ENCODE assay signal across 30 cellular contexts in the genomic region with DNA sequence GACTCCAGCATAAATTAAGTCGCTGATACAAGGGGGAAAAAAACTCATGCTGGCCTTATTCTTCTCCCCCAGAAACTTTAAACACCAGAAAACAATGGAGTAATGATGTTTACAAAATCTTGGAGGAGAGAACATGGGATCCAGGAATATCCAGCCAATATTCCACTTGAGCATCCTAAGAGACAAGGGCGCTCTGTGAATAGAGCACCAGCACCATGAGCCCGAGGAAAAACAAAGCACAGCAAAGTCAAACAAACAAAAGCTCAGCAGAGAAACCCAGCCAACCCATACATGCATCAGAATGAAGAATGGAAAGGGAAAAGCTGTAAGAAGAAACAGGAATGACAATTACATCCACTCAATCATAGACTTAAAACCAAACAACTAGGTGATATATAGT. TPM values are rescaled to one million over a fixed set of nuclear protein-coding genes. Genes with fewer than 3 reads are reported as not detected.
DNase-seq lines count a peak whose midpoint lies in the region; ATAC-seq, FAIRE-seq and TF ChIP-seq lines count a peak whose summit lies in the region.
"Had no signal": no experiment of that assay in that cellular context is flagged by ENCODE, and none has a peak within 500 bp of the region (broad histone marks: within the 10 kb centered on the region; RNA-seq: fewer than 3 reads in every experiment).

No MANE protein-coding gene starts in this region.

- intact Hi-C loops in dorsolateral prefrontal cortex (cut with DNase I): loop anchor here in 1 of 2 donors (10.0 kb wide), 1 partner anchor 62 kb away; no protein-coding TSS in a partner anchor
- intact Hi-C loops in OCI-LY7 (cut with micrococcal nuclease; ENCODE audit: unreplicated experiment): no loop called here

- no peak overlapping the region for H3K9ac ChIP-seq in parathyroid adenoma
- H3K9ac ChIP-seq: BLaER1 had no signal

- H3K4me1 ChIP-seq in GM23338 (ENCODE audit: insufficient read depth) (peaks cover 13% of the 10 kb centered on the region), parathyroid adenoma (peaks cover 9% of the 10 kb centered on the region), small intestine (ENCODE audit: control insufficient read depth in 2 of 2, insufficient read depth in 1 of 2, low read depth in 1 of 2, low read length in 1 of 2) (peaks cover 0 to 3% of the 10 kb centered on the region in 2 donors), OCI-LY7 (ENCODE audit: insufficient read depth, low read length, poor library complexity, severe bottlenecking) (peaks cover 8% of the 10 kb centered on the region)

- no peaks in the 10 kb centered on the region for H3K9me3 Mint-ChIP-seq in GM23338
- H3K9me3 Mint-ChIP-seq: activated CD4-positive, alpha-beta memory T cell treated with anti-CD3 and anti-CD28 coated beads, Interleukin-2, amount 10 ng/mL, durations not matched to agents 7 days and 5 days; activated naive CD4-positive, alpha-beta T cell treated with anti-CD3 and anti-CD28 coated beads, Interleukin-2, amount 50 U/mL, for 24 hours; activated T-helper 17 cell treated with anti-CD3 and anti-CD28 coated beads, Interleukin-2, amount 50 U/mL, for 72 hours; immature natural killer cell; naive thymus-derived CD8-positive, alpha-beta T cell; T-cell had no signal

- TF ChIP-seq CTCF in GM23338 (conservative IDR thresholded peaks at IDR 0.05; ENCODE audit: low read depth in 2 of 2) (no peak), dorsolateral prefrontal cortex (IDR thresholded peaks at IDR 0.05 in 54 of 56, conservative IDR thresholded peaks at IDR 0.05 in 2 of 56; ENCODE audit: low read depth in 1 of 56, partially characterized antibody in 56 of 56) (peak in 2 of 56 donors; percentile 8 to 22), parathyroid adenoma (IDR thresholded peaks at IDR 0.05) (no peak), OCI-LY7 (conservative IDR thresholded peaks at IDR 0.05; ENCODE audit: low read length) (no peak)

- H3K9me2 ChIP-seq in GM23338 (ENCODE audit: insufficient read depth) (no peaks in the 10 kb centered on the region), OCI-LY7 (ENCODE audit: insufficient read depth, low read length) (no peaks in the 10 kb centered on the region)

- no peak overlapping the region for H3K27ac Mint-ChIP-seq in GM23338
- H3K27ac Mint-ChIP-seq: activated CD4-positive, alpha-beta memory T cell treated with anti-CD3 and anti-CD28 coated beads, Interleukin-2, amount 10 ng/mL, durations not matched to agents 7 days and 5 days; activated naive CD4-positive, alpha-beta T cell treated with anti-CD3 and anti-CD28 coated beads, Interleukin-2, amount 50 U/mL, for 24 hours; activated T-helper 17 cell treated with anti-CD3 and anti-CD28 coated beads, Interleukin-2, amount 50 U/mL, for 72 hours; immature natural killer cell; T-cell had no signal

- peak overlapping the region; percentile 91 for H2AFZ ChIP-seq in GM23338
- H2AFZ ChIP-seq in parathyroid adenoma: peak overlapping the region; percentile 10
- no peak overlapping the region for H2AFZ ChIP-seq in OCI-LY7 (ENCODE audit: low read length)

- no peak for FAIRE-seq in small intestine (lab: Jason Lieb, UNC)
- FAIRE-seq: GM18507 had no signal

- H3K9me3 ChIP-seq in parathyroid adenoma (ENCODE audit: control insufficient read depth, low read length) (no peaks in the 10 kb centered on the region), MG63 (no peaks in the 10 kb centered on the region), small intestine (ENCODE audit: control insufficient read depth, low read depth) (no peaks in the 10 kb centered on the region), OCI-LY7 (ENCODE audit: low read length) (no peaks in the 10 kb centered on the region)
- H3K9me3 ChIP-seq: BLaER1, esophagus squamous epithelium, left ventricle myocardium inferior, SJSA1, upper lobe of left lung had no signal

- H3K4me1 Mint-ChIP-seq in GM23338: peaks cover 15% of the 10 kb centered on the region
- H3K4me1 Mint-ChIP-seq: activated T-helper 17 cell treated with anti-CD3 and anti-CD28 coated beads, Interleukin-2, amount 50 U/mL, for 72 hours had no signal

- POLR2A ChIA-PET in OCI-LY7 (lab: Charles Lee): interaction anchor here (0.7 kb wide), 1 partner anchor 19 kb away, joined by 3 read pairs; no protein-coding TSS in a partner anchor

- no peaks in the 10 kb centered on the region for H3K36me3 Mint-ChIP-seq in GM23338 (ENCODE audit: low read depth)
- H3K36me3 Mint-ChIP-seq: activated naive CD4-positive, alpha-beta T cell treated with anti-CD3 and anti-CD28 coated beads, Interleukin-2, amount 50 U/mL, for 24 hours; immature natural killer cell; naive thymus-derived CD8-positive, alpha-beta T cell; T-cell had no signal

- 66 to 83% (median 78%) methylated on average over 3 of the region's 3 CpGs for WGBS in small intestine, 3 donors

- ATAC-seq in GM23338 (peak; percentile 12; the same call in 2 of the 3 replicates), HG03521 (IDR thresholded peaks at IDR 0.05; ENCODE audit: unreplicated experiment) (no peak)
- ATAC-seq: activated T-helper 17 cell treated with anti-CD3 and anti-CD28 coated beads, Interleukin-2, amount 50 U/mL, for 72 hours; HCT116; naive thymus-derived CD8-positive, alpha-beta T cell; T-cell had no signal

- CTCF ChIA-PET in OCI-LY7 (lab: Charles Lee; ENCODE audit: unreplicated experiment): no interaction called here

- no TSS peak for BruUV-seq in OCI-LY7 (replicated peaks; lab: Mats Ljungman, UMichigan)

- H3K36me3 ChIP-seq in GM23338 (ENCODE audit: insufficient read depth): no peaks in the 10 kb centered on the region
- no peaks in the 10 kb centered on the region for H3K36me3 ChIP-seq in parathyroid adenoma (ENCODE audit: control insufficient read depth, insufficient read depth, low read length)
- H3K36me3 ChIP-seq in MG63: no peaks in the 10 kb centered on the region
- H3K36me3 ChIP-seq in small intestine (ENCODE audit: control insufficient read depth in 2 of 2, insufficient read depth in 2 of 2, low read length in 2 of 2): no peaks in the 10 kb centered on the region
- H3K36me3 ChIP-seq in OCI-LY7 (ENCODE audit: insufficient read depth, low read length): no peaks in the 10 kb centered on the region
- H3K36me3 ChIP-seq: BLaER1, esophagus squamous epithelium, left ventricle myocardium inferior, SJSA1, upper lobe of left lung had no signal

- DNase-seq in GM23338 (ENCODE audit: low spot score): no peak
- DNase-seq in NCI-H345 treated with DMSO at 0.1 percent for 48 hours (lab: John Stamatoyannopoulos, UW; ENCODE audit: unreplicated experiment): peak; percentile 11
- peak in 1 of 10 donors; percentile 56 for DNase-seq in dorsolateral prefrontal cortex
- DNase-seq in MG63: no peak
- DNase-seq in small intestine: no peak
- DNase-seq in OCI-LY7 (ENCODE audit: low spot score): no peak
- DNase-seq: activated CD4-positive, alpha-beta memory T cell treated with anti-CD3 and anti-CD28 coated beads, Interleukin-2, amount 10 ng/mL, durations not matched to agents 7 days and 5 days; activated CD4-positive, CD25-positive, alpha-beta regulatory T cell treated with anti-CD3 and anti-CD28 coated beads, Interleukin-2, amount 50 U/mL, for 72 hours; activated CD8-positive, alpha-beta memory T cell treated with anti-CD3 and anti-CD28 coated beads, Interleukin-2, amount 50 U/mL, for 48 hours; DMS79; esophagus squamous epithelium; foreskin melanocyte; immature natural killer cell; left ventricle myocardium inferior; naive thymus-derived CD8-positive, alpha-beta T cell; NCI-H146; NCI-H2171 treated with DMSO at 0.1 percent for 48 hours; NCI-H524 treated with DMSO at 0.1 percent for 48 hours; stimulated activated CD4-positive, alpha-beta T cell treated with anti-CD3 and anti-CD28 coated beads, Interleukin-2, amount 100 ng/mL, for 48 hours; T-cell; upper lobe of left lung had no signal

- H4K20me1 ChIP-seq in GM23338 (replicated peaks; ENCODE audit: insufficient read depth) (no peaks in the 10 kb centered on the region), OCI-LY7 (ENCODE audit: insufficient read depth, low read length) (no peaks in the 10 kb centered on the region)

- no peak overlapping the region for H3K4me3 ChIP-seq in GM23338
- H3K4me3 ChIP-seq in dorsolateral prefrontal cortex: peak overlapping the region in 13 of 59 donors; percentile 5 to 40 (median 20)
- H3K4me3 ChIP-seq in parathyroid adenoma (ENCODE audit: low read depth, low read length): no peak overlapping the region
- H3K4me3 ChIP-seq in MG63: no peak overlapping the region
- H3K4me3 ChIP-seq in small intestine (ENCODE audit: low read depth in 1 of 2, low read length in 2 of 2): no peak overlapping the region
- no peak overlapping the region for H3K4me3 ChIP-seq in OCI-LY7 (ENCODE audit: low read depth, low read length, poor library complexity, severe bottlenecking)
- H3K4me3 ChIP-seq: BLaER1, esophagus squamous epithelium, left ventricle myocardium inferior, SJSA1, upper lobe of left lung had no signal

- no peaks in the 10 kb centered on the region for H3F3A ChIP-seq in GM23338 (replicated peaks; ENCODE audit: low read depth)

- H3K27ac ChIP-seq in GM23338 (ENCODE audit: low read depth): no peak overlapping the region
- peak overlapping the region; percentile 58 to 97 (median 91) for H3K27ac ChIP-seq in dorsolateral prefrontal cortex
- H3K27ac ChIP-seq in parathyroid adenoma: no peak overlapping the region
- H3K27ac ChIP-seq in small intestine (ENCODE audit: low read depth in 1 of 2, low read length in 1 of 2): no peak overlapping the region
- H3K27ac ChIP-seq in OCI-LY7 (ENCODE audit: low read depth, low read length, poor library complexity, severe bottlenecking): no peak overlapping the region
- H3K27ac ChIP-seq: BLaER1, esophagus squamous epithelium, left ventricle myocardium inferior, SJSA1, upper lobe of left lung had no signal

- no peak overlapping the region for H3K4me2 ChIP-seq in GM23338
- H3K4me2 ChIP-seq in parathyroid adenoma (ENCODE audit: low read length): no peak overlapping the region
- no peak overlapping the region for H3K4me2 ChIP-seq in OCI-LY7 (ENCODE audit: low read length)
- H3K4me2 ChIP-seq: BLaER1 had no signal

- H3K27me3 ChIP-seq in GM23338 (ENCODE audit: insufficient read depth) (no peaks in the 10 kb centered on the region), dorsolateral prefrontal cortex (no peaks in the 10 kb centered on the region), parathyroid adenoma (ENCODE audit: control insufficient read depth, insufficient read depth, low read length) (no peaks in the 10 kb centered on the region), MG63 (no peaks in the 10 kb centered on the region), small intestine (ENCODE audit: control insufficient read depth in 2 of 2, insufficient read depth in 2 of 2, low read length in 2 of 2) (no peaks in the 10 kb centered on the region)
- H3K27me3 ChIP-seq: BLaER1, esophagus squamous epithelium, SJSA1, upper lobe of left lung had no signal

- H3K79me2 ChIP-seq in GM23338 (replicated peaks; ENCODE audit: insufficient read depth): no peaks in the 10 kb centered on the region
- peaks cover 7% of the 10 kb centered on the region for H3K79me2 ChIP-seq in parathyroid adenoma
- H3K79me2 ChIP-seq in OCI-LY7 (ENCODE audit: insufficient read depth, low read depth, low read length): peaks cover 2% of the 10 kb centered on the region; the same call in 1 of the 2 replicates

- H3K27me3 Mint-ChIP-seq in GM23338 (ENCODE audit: insufficient read depth, low read depth, poor library complexity): peaks cover 8% of the 10 kb centered on the region

- H3K4me3 Mint-ChIP-seq in GM23338: no peak overlapping the region
- H3K4me3 Mint-ChIP-seq: activated CD4-positive, alpha-beta memory T cell treated with anti-CD3 and anti-CD28 coated beads, Interleukin-2, amount 10 ng/mL, durations not matched to agents 7 days and 5 days; activated naive CD4-positive, alpha-beta T cell treated with anti-CD3 and anti-CD28 coated beads, Interleukin-2, amount 50 U/mL, for 24 hours; activated T-helper 17 cell treated with anti-CD3 and anti-CD28 coated beads, Interleukin-2, amount 50 U/mL, for 72 hours; immature natural killer cell; naive thymus-derived CD8-positive, alpha-beta T cell; T-cell had no signal

RNA-seq across cellular contexts. Expression of a gene that starts 4.6 kb away (rescaled TPM):
- total RNA-seq in GM23338 (2014; rRNA removed; shearing (Covaris generic)): 28.7 and 29.4 TPM in 2 replicates
- polyA plus RNA-seq in GM23338 (2016; fragmentation: Nextera tagmentation; extraction: Ambion mirVana) (117 and 127 TPM in 2 replicates), small intestine (10 to 100 TPM; 46.3 to 63.6 (median 55.4) TPM)
- total RNA-seq in dorsolateral prefrontal cortex (10 to 100 TPM; 28.1 to 68.2 (median 47.8) TPM), OCI-LY7 (2022) (59.9 and 62.4 TPM in 2 replicates)
- 86.6 and 105 TPM in 2 replicates for total RNA-seq in MG63 (2014; rRNA removed; shearing (Covaris generic); ENCODE audit: low replicate concordance)
- 37.5 and 44.6 TPM in 2 replicates for total RNA-seq in OCI-LY7 (2014; rRNA removed; shearing (Covaris generic))

RNA-seq across cellular contexts. Expression of a gene that starts 39.7 kb away (rescaled TPM):
- total RNA-seq in GM23338 (2014; rRNA removed; shearing (Covaris generic)): 24.2 and 25.9 TPM in 2 replicates
- 20.7 and 27.2 TPM in 2 replicates for polyA plus RNA-seq in GM23338 (2016; fragmentation: Nextera tagmentation; extraction: Ambion mirVana)
- 10 to 100 TPM; 15.3 to 37.8 (median 23.5) TPM for total RNA-seq in dorsolateral prefrontal cortex
- total RNA-seq in MG63 (2014; rRNA removed; shearing (Covaris generic); ENCODE audit: low replicate concordance): 17.8 and 20.9 TPM in 2 replicates
- polyA plus RNA-seq in small intestine: 10 to 100 TPM; 11.9 to 17.0 (median 12.9) TPM
- 13.9 and 18.6 TPM in 2 replicates for total RNA-seq in OCI-LY7 (2014; rRNA removed; shearing (Covaris generic))
- total RNA-seq in OCI-LY7 (2022): 20.0 and 21.2 TPM in 2 replicates

RNA-seq across cellular contexts. Expression of a gene that starts 39.8 kb away (rescaled TPM):
- total RNA-seq in GM23338 (2014; rRNA removed; shearing (Covaris generic)): not detected in 2 replicates
- 0.21 TPM in 1 of 2 replicates, not detected in the other for polyA plus RNA-seq in GM23338 (2016; fragmentation: Nextera tagmentation; extraction: Ambion mirVana)
- 10 to 100 TPM in 40 of 120 experiments, 1 to 10 TPM in 80; 1.8 to 18.2 (median 8.6) TPM for total RNA-seq in dorsolateral prefrontal cortex
- total RNA-seq in MG63 (2014; rRNA removed; shearing (Covaris generic); ENCODE audit: low replicate concordance): not detected in 2 replicates
- under 1 TPM in 1 of 3 donors, not detected in 2; 0.18 TPM for polyA plus RNA-seq in small intestine
- total RNA-seq in OCI-LY7 (2014; rRNA removed; shearing (Covaris generic)): 0.06 TPM in 1 of 2 replicates, not detected in the other
- not detected in 2 replicates for total RNA-seq in OCI-LY7 (2022)
- total RNA-seq: activated CD4-positive, alpha-beta memory T cell treated with anti-CD3 and anti-CD28 coated beads, Interleukin-2, amount 10 ng/mL, durations not matched to agents 7 days and 5 days; activated T-helper 17 cell treated with anti-CD3 and anti-CD28 coated beads, Interleukin-2, amount 50 U/mL, for 72 hours; naive thymus-derived CD8-positive, alpha-beta T cell; osteocyte; SJSA1; T-cell had no signal
- polyA plus RNA-seq: naive thymus-derived CD8-positive, alpha-beta T cell had no signal

Comparison
In these comparisons a context has a peak if more than half of its experiments do, and no peak if none do; other contexts are left out.
1. H3K27ac ChIP-seq: peak in dorsolateral prefrontal cortex (59 of 59); none in GM23338 (single experiment), parathyroid adenoma (single experiment), small intestine (0 of 2) and OCI-LY7 (single experiment).